ENCODE assay signal across 20 cellular contexts in the genomic region with DNA sequence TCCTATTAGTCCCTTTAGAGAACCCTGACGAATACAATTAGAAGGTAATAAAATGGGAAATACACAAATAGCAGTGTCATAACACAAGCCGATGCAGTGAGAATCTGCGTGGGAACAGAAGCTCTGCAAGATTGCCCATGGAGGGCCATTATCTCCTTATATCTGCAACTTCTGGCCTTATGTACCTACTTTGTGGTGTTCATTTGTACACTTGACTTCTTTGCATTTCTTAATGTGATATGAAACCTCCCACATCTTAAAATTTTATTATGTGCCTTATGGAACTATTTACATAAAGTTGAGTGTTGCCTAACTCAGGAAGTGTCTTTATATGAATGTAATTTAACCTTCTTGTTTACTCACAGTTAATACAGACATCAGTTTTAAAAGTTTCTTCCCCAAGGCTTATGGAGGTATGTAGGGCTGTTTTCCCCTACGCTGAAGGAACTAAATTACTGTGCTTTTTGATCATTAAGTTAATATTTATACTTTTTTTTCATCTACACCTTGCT. TPM values are rescaled to one million over a fixed set of nuclear protein-coding genes. Genes with fewer than 3 reads are reported as not detected.
DNase-seq lines count a peak whose midpoint lies in the region; ATAC-seq and TF ChIP-seq lines count a peak whose summit lies in the region.
"Had no signal": no experiment of that assay in that cellular context is flagged by ENCODE, and none has a peak within 500 bp of the region (broad histone marks: within the 10 kb centered on the region; RNA-seq: fewer than 3 reads in every experiment).

No MANE protein-coding gene starts in this region.

- ATAC-seq in PC-3 (peak; percentile 90), mucosa of descending colon (peak; percentile 47), lower lobe of right lung (no peak)
- ATAC-seq: GM12878, HCT116 had no signal

- H4K20me1 ChIP-seq in PC-3 (ENCODE audit: low read length) = no peaks in the 10 kb centered on the region
- H4K20me1 ChIP-seq in smooth muscle cell (ENCODE audit: low read depth) = no peaks in the 10 kb centered on the region
- H4K20me1 ChIP-seq: BLaER1 had no signal

- intact Hi-C loops in PC-3 (cut with micrococcal nuclease) = loop anchor here (2.0 kb wide), 1 partner anchor 63 kb away; no protein-coding TSS in a partner anchor
- intact Hi-C loops in mucosa of descending colon (cut with DNase I, micrococcal nuclease) = no loop called here
- intact Hi-C loops in lower lobe of right lung (cut with DNase I) = no loop called here

- CTCF ChIA-PET in PC-3 (lab: Charles Lee) = interaction anchor here (0.6 to 1.0 kb wide), 2 partner anchors 11 to 21 kb away, joined by 4 to 5 read pairs; no protein-coding TSS in a partner anchor

- H3K27me3 ChIP-seq in PC-3 (ENCODE audit: low read length) (no peaks in the 10 kb centered on the region), adipocyte (replicated peaks; ENCODE audit: control insufficient read depth, insufficient read depth, low read length) (peaks cover 2% of the 10 kb centered on the region), smooth muscle cell (ENCODE audit: low read depth) (no peaks in the 10 kb centered on the region), lower lobe of right lung (ENCODE audit: low read depth) (no peaks in the 10 kb centered on the region)
- H3K27me3 ChIP-seq: BLaER1 had no signal

- H3K36me3 Mint-ChIP-seq in activated naive CD8-positive, alpha-beta T cell treated with anti-CD3 and anti-CD28 coated beads for 36 hours = no peaks in the 10 kb centered on the region
- H3K36me3 Mint-ChIP-seq: CD8-positive, alpha-beta memory T cell had no signal

- H3K9me2 ChIP-seq in PC-3 (replicated peaks; ENCODE audit: low read length) = no peaks in the 10 kb centered on the region

- no peaks in the 10 kb centered on the region for H3K9me3 Mint-ChIP-seq in activated naive CD8-positive, alpha-beta T cell treated with anti-CD3 and anti-CD28 coated beads for 36 hours
- H3K9me3 Mint-ChIP-seq: CD8-positive, alpha-beta memory T cell; HFFc6 had no signal

- H3K4me1 ChIP-seq in PC-3 (ENCODE audit: insufficient read depth, low read length) (peaks cover 25% of the 10 kb centered on the region), adipocyte (ENCODE audit: control insufficient read depth, insufficient read depth, low read length) (no peaks in the 10 kb centered on the region), mucosa of descending colon (ENCODE audit: low read depth) (peaks cover 5% of the 10 kb centered on the region), smooth muscle cell (ENCODE audit: low read depth) (no peaks in the 10 kb centered on the region), lower lobe of right lung (no peaks in the 10 kb centered on the region)
- H3K4me1 ChIP-seq: BLaER1 had no signal

- no peaks in the 10 kb centered on the region for H3K36me3 ChIP-seq in PC-3 (ENCODE audit: low read depth, low read length)
- H3K36me3 ChIP-seq in adipocyte (ENCODE audit: control insufficient read depth, insufficient read depth, low read length, severe bottlenecking) = no peaks in the 10 kb centered on the region
- H3K36me3 ChIP-seq in mucosa of descending colon (ENCODE audit: low read depth) = no peaks in the 10 kb centered on the region
- no peaks in the 10 kb centered on the region for H3K36me3 ChIP-seq in smooth muscle cell (ENCODE audit: low read depth)
- no peaks in the 10 kb centered on the region for H3K36me3 ChIP-seq in lower lobe of right lung
- H3K36me3 ChIP-seq: BLaER1 had no signal

- H3K4me3 ChIP-seq in PC-3 (ENCODE audit: low read length) (no peak overlapping the region), adipocyte (ENCODE audit: low read length) (no peak overlapping the region), mucosa of descending colon (no peak overlapping the region), smooth muscle cell (no peak overlapping the region), lower lobe of right lung (no peak overlapping the region)
- H3K4me3 ChIP-seq: BLaER1, GM12878 had no signal

- H3K9ac ChIP-seq in PC-3 (ENCODE audit: low read length) (no peak overlapping the region), adipocyte (ENCODE audit: low read length) (no peak overlapping the region), smooth muscle cell (ENCODE audit: low read depth) (no peak overlapping the region)
- H3K9ac ChIP-seq: BLaER1 had no signal

- H3K79me2 ChIP-seq in PC-3 (ENCODE audit: low read length) (no peaks in the 10 kb centered on the region), smooth muscle cell (ENCODE audit: low read depth) (no peaks in the 10 kb centered on the region)

- H3K4me2 ChIP-seq in PC-3 (ENCODE audit: low read length) = peak overlapping the region; percentile 23
- H3K4me2 ChIP-seq in smooth muscle cell = no peak overlapping the region
- H3K4me2 ChIP-seq: BLaER1 had no signal

- no peak overlapping the region for H3K4me3 Mint-ChIP-seq in activated naive CD8-positive, alpha-beta T cell treated with anti-CD3 and anti-CD28 coated beads for 36 hours
- H3K4me3 Mint-ChIP-seq: CD8-positive, alpha-beta memory T cell; HFFc6 had no signal

- 94% methylated on average over 4 of the region's 4 CpGs for WGBS in smooth muscle cell (ENCODE audit: low lambda C conversion rate)

- H3K27ac Mint-ChIP-seq in activated naive CD8-positive, alpha-beta T cell treated with anti-CD3 and anti-CD28 coated beads for 36 hours = no peak overlapping the region
- H3K27ac Mint-ChIP-seq: CD8-positive, alpha-beta memory T cell; HFFc6 had no signal

- POLR2A ChIA-PET in PC-3 (lab: Charles Lee; ENCODE audit: unreplicated experiment) = no interaction called here

- H3K27me3 Mint-ChIP-seq in activated naive CD8-positive, alpha-beta T cell treated with anti-CD3 and anti-CD28 coated beads for 36 hours = peaks cover 11% of the 10 kb centered on the region

- peaks cover under 1% of the 10 kb centered on the region for H3K4me1 Mint-ChIP-seq in activated naive CD8-positive, alpha-beta T cell treated with anti-CD3 and anti-CD28 coated beads for 36 hours
- H3K4me1 Mint-ChIP-seq: CD8-positive, alpha-beta memory T cell had no signal

- H3K9me3 ChIP-seq in PC-3 (ENCODE audit: low read length) (no peaks in the 10 kb centered on the region), adipocyte (ENCODE audit: control insufficient read depth, low read length) (peaks cover 2% of the 10 kb centered on the region), mucosa of descending colon (no peaks in the 10 kb centered on the region), smooth muscle cell (replicated peaks; ENCODE audit: low read depth) (no peaks in the 10 kb centered on the region), lower lobe of right lung (no peaks in the 10 kb centered on the region)
- H3K9me3 ChIP-seq: BLaER1 had no signal

- H3K27ac ChIP-seq in C4-2B = peak overlapping the region; percentile 53
- H3K27ac ChIP-seq in PC-3 (ENCODE audit: low read length) = peak overlapping the region; percentile 27
- no peak overlapping the region for H3K27ac ChIP-seq in smooth muscle cell (ENCODE audit: low read depth)
- H3K27ac ChIP-seq in lower lobe of right lung = no peak overlapping the region
- H3K27ac ChIP-seq: BLaER1 had no signal

- H2AFZ ChIP-seq in PC-3 (ENCODE audit: low read length) = no peak overlapping the region
- no peak overlapping the region for H2AFZ ChIP-seq in smooth muscle cell (ENCODE audit: low read depth)

- no peaks in the 10 kb centered on the region for H3F3A ChIP-seq in PC-3 (ENCODE audit: low read length, unreplicated experiment)
- no peaks in the 10 kb centered on the region for H3F3A ChIP-seq in smooth muscle cell (ENCODE audit: low read depth)

- BruUV-seq in PC-3 (replicated peaks; lab: Mats Ljungman, UMichigan) = no TSS peak

- TF ChIP-seq CTCF in C4-2B (conservative IDR thresholded peaks at IDR 0.05) (no peak), PC-3 (conservative IDR thresholded peaks at IDR 0.05; ENCODE audit: low read depth, low read length) (no peak), mucosa of descending colon (IDR thresholded peaks at IDR 0.05) (no peak), smooth muscle cell (IDR thresholded peaks at IDR 0.05; ENCODE audit: borderline replicate concordance, insufficient read depth, poor library complexity, severe bottlenecking) (no peak), lower lobe of right lung (IDR thresholded peaks at IDR 0.05) (no peak)

- DNase-seq in PC-3 = peak; percentile 75
- peak; percentile 16 for DNase-seq in adipocyte (ENCODE audit: low read depth)
- no peak for DNase-seq in mucosa of descending colon
- no peak for DNase-seq in activated naive CD8-positive, alpha-beta T cell treated with anti-CD3 and anti-CD28 coated beads for 36 hours
- no peak for DNase-seq in smooth muscle cell (lab: John Stamatoyannopoulos, UW; ENCODE audit: unreplicated experiment)
- DNase-seq in lower lobe of right lung = no peak
- DNase-seq: 8988T; CD8-positive, alpha-beta memory T cell; COR-L47; DMS 273 treated with DMSO at 0.1 percent for 48 hours; DMS53; DND-41; EL; GOT3; H7; HFFc6 had no signal

RNA-seq across cellular contexts. Expression of a gene that starts 10.1 kb away (rescaled TPM):
- total RNA-seq in PC-3 (2014; rRNA removed) (24.2 and 58.1 TPM in 2 replicates), mucosa of descending colon (10 to 100 TPM in 2 of 3 donors, 1 to 10 TPM in 1; 8.2 to 30.3 (median 20.2) TPM), smooth muscle cell (27.6 and 47.0 TPM in 2 replicates), lower lobe of right lung (125 TPM)
- total RNA-seq in activated naive CD8-positive, alpha-beta T cell treated with anti-CD3 and anti-CD28 coated beads for 36 hours = 1 to 10 TPM; 4.2 to 5.9 TPM
- polyA plus RNA-seq in smooth muscle cell = 8.3 and 30.9 TPM in 2 replicates

Comparison
In these comparisons a context has a peak if more than half of its experiments do, and no peak if none do; other contexts are left out.
1. H3K27ac ChIP-seq: peak in C4-2B (single experiment) and PC-3 (single experiment); none in smooth muscle cell (single experiment) and lower lobe of right lung (single experiment).
2. ATAC-seq: peak in PC-3 (single experiment) and mucosa of descending colon (single experiment); none in lower lobe of right lung (0 of 2).
3. DNase-seq: peak in PC-3 (single experiment) and adipocyte (single experiment); none in mucosa of descending colon (0 of 3), activated naive CD8-positive, alpha-beta T cell treated with anti-CD3 and anti-CD28 coated beads for 36 hours (single experiment), smooth muscle cell (single experiment) and lower lobe of right lung (single experiment).